In genomic region chr3:47409284-47409683, GRCh38 we compare ENCODE assay signal across 19 cellular contexts. TPM values are rescaled to one million over a fixed set of nuclear protein-coding genes. Genes with fewer than 3 reads are reported as not detected.
DNase-seq lines count a peak whose midpoint lies in the region; ATAC-seq and TF ChIP-seq lines count a peak whose summit lies in the region.
"Had no signal": no experiment of that assay in that cellular context is flagged by ENCODE, and none has a peak within 500 bp of the region (broad histone marks: within the 10 kb centered on the region; RNA-seq: fewer than 3 reads in every experiment).

No MANE protein-coding gene starts in this region.

- H3K4me3 ChIP-seq in RWPE2 (ENCODE audit: severe bottlenecking) (no peak overlapping the region), right atrium auricular region (no peak overlapping the region)
- H3K4me3 ChIP-seq: A549, BLaER1, GM23338 had no signal

- ATAC-seq in RWPE2 (ENCODE audit: low read depth), result no peak
- no peak for ATAC-seq in GM18870 (IDR thresholded peaks at IDR 0.05; ENCODE audit: unreplicated experiment)
- no peak for ATAC-seq in HG03378 (IDR thresholded peaks at IDR 0.05; ENCODE audit: unreplicated experiment)
- ATAC-seq: A549, GM23338, HCT116, HepG2 had no signal

- H3K27me3 ChIP-seq in RWPE2 (ENCODE audit: insufficient read depth, poor library complexity, severe bottlenecking), result no peaks in the 10 kb centered on the region
- H3K27me3 ChIP-seq in right atrium auricular region, result no peaks in the 10 kb centered on the region
- H3K27me3 ChIP-seq: BLaER1 had no signal

- H3K27ac ChIP-seq in RWPE2 (ENCODE audit: poor library complexity, severe bottlenecking) (no peak overlapping the region), right atrium auricular region (no peak overlapping the region)
- H3K27ac ChIP-seq: A549, BLaER1 had no signal

- H3K9me3 ChIP-seq in RWPE2 (ENCODE audit: severe bottlenecking) (no peaks in the 10 kb centered on the region), right atrium auricular region (no peaks in the 10 kb centered on the region)
- H3K9me3 ChIP-seq: A549, BLaER1 had no signal

- no peak for TF ChIP-seq CTCF in RWPE2 (IDR thresholded peaks at IDR 0.05; ENCODE audit: poor library complexity, severe bottlenecking)
- no peak for TF ChIP-seq CTCF in right atrium auricular region (IDR thresholded peaks at IDR 0.05)

- no peaks in the 10 kb centered on the region for H3K4me1 ChIP-seq in RWPE2 (ENCODE audit: insufficient read depth, poor library complexity, severe bottlenecking)
- H3K4me1 ChIP-seq in right atrium auricular region, result peaks cover 0 to 20% of the 10 kb centered on the region in 2 donors

- H3K36me3 ChIP-seq in RWPE2 (ENCODE audit: low read depth) (peaks cover 44% of the 10 kb centered on the region), right atrium auricular region (peaks cover 81% of the 10 kb centered on the region)

- DNase-seq in D341Med (ENCODE audit: low spot score) (peak; percentile 31), RWPE2 (ENCODE audit: low spot score) (peak; percentile 63), epidermal melanocyte (ENCODE audit: insufficient read length, low spot score) (peak; percentile 11), right atrium auricular region (ENCODE audit: low spot score) (no peak)
- DNase-seq: Calu3; CD4-positive, alpha-beta memory T cell; DMS 273 treated with DMSO at 0.1 percent for 48 hours; DMS53; DND-41; EL; HFFc6; KBM-7 had no signal

RNA-seq across cellular contexts. Expression of gene PTPN23, which starts 28.5 kb away (rescaled TPM):
- total RNA-seq in right atrium auricular region, result 10 to 100 TPM; 13.7 to 18.8 TPM
